1 cellular context compared by ENCODE assay signal in genomic region chr6:11593096-11593495, GRCh38.
TF ChIP-seq lines count a peak whose summit lies in the region.

No MANE protein-coding gene starts in this region.

TF ChIP-seq in IMR-90, 13 proteins besides CTCF, POLR2A, EP300 and RAD21:
- TF ChIP-seq ELK1 (IDR thresholded peaks at IDR 0.05; ENCODE audit: borderline replicate concordance, low read depth, low read length) (no peak), FOS (IDR thresholded peaks at IDR 0.05; ENCODE audit: low read depth, low read length) (no peak), RCOR1 (IDR thresholded peaks at IDR 0.05; ENCODE audit: insufficient replicate concordance, low read length) (no peak), MXI1 (IDR thresholded peaks at IDR 0.05; ENCODE audit: borderline replicate concordance, low read depth, low read length) (no peak), NFE2L2 (IDR thresholded peaks at IDR 0.05; ENCODE audit: low read depth, low read length) (no peak), BHLHE40 (IDR thresholded peaks at IDR 0.05; ENCODE audit: low read depth, low read length) (no peak), RFX5 (IDR thresholded peaks at IDR 0.05; ENCODE audit: low read depth, low read length) (no peak), CHD1 (IDR thresholded peaks at IDR 0.05; ENCODE audit: low read depth, low read length) (no peak), MAZ (IDR thresholded peaks at IDR 0.05; ENCODE audit: borderline replicate concordance, low read depth, low read length) (no peak)
TF ChIP-seq in IMR-90: peak in this region for 0.
